In the genomic region with DNA sequence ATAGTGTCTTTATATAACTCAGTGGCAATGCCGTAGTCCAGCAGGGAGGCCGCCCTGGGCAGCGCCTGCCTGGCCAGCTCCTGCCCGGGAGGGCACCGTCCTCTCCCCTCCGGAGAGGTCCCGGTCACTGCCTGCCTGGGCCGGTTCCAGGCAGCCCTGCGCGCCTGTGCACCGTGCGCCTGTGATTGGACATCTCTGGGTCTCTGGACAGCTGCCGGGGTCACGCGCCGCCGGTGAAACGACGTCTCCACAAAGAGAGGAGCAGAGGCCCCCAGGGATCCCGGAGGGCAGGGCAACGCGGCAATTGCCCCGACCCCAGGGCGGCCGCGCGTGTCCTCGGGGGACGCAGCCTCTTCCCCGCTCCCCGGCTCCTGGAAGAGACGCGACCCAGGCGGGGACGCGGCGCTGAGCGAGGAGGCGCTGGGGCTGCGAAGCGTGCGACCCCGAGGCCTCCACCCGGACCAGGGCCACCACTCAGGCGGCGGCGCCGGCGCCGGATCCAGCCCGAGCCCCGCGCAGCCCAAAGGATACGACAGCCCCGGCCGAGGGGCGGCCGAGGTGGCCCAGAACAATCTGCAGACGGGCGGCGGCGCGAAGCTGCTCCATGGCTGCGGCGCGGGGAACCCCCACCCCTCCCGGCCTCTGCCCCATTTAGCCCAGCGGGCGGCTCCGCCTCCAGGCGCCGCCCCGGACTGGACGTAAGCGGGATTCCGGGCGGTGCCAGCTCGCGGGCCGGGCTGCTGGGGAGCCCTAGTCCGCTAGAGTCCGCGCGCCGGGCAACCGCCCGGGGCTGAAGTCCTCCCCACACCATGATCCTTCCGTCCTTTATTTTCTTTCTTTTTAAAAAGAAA, we compare ENCODE assay signal across 8 cellular contexts. TPM values are rescaled to one million over a fixed set of nuclear protein-coding genes. Genes with fewer than 3 reads are reported as not detected.
DNase-seq lines count a peak whose midpoint lies in the region; ATAC-seq and TF ChIP-seq lines count a peak whose summit lies in the region.

A gene (minus strand): TSS at position 628 of the 851 bp plus-strand sequence. CDS start 22 bp downstream, at position 606.

- peak within 1 kb of the TSS; percentile 81 for H3K4ac ChIP-seq in IMR-90 (ENCODE audit: low read depth, low read length)

- H3K56ac ChIP-seq in IMR-90 (ENCODE audit: extremely low read depth, insufficient read depth, low read length): peak within 1 kb of the TSS; percentile 29; the same call in 1 of the 2 replicates

- POLR2A ChIA-PET in IMR-90 (lab: Charles Lee; ENCODE audit: unreplicated experiment): no interaction called here

- peak within 1 kb of the TSS; percentile 27 for H2BK5ac ChIP-seq in IMR-90 (ENCODE audit: low read depth, low read length, poor library complexity, severe bottlenecking)

- no peak for TF ChIP-seq RAD21 in IMR-90 (IDR thresholded peaks at IDR 0.05; ENCODE audit: low read length)

- 0% methylated on average over 30 of the region's 88 CpGs; no CpG with 5 or more reads in 1 of the 2 experiments for WGBS in IMR-90 (ENCODE audit: extremely low coverage in 2 of 2, insufficient read length in 1 of 2), 2 experiments

- H3K18ac ChIP-seq in IMR-90 (ENCODE audit: low read depth, low read length): no peak within 1 kb of the TSS; the same call in 1 of the 2 replicates

- peak within 1 kb of the TSS; percentile 28 for H4K5ac ChIP-seq in IMR-90 (ENCODE audit: low read depth, low read length)

- peak; percentile 71 for ATAC-seq in GM21515 (IDR thresholded peaks at IDR 0.05; ENCODE audit: unreplicated experiment)
- ATAC-seq in IMR-90 (ENCODE audit: low read depth): peak; percentile 89
- peak; percentile 76 for ATAC-seq in foreskin keratinocyte

- CTCF ChIA-PET in IMR-90 (lab: Yijun Ruan, JAX): no interaction called here

- peak; percentile 51; the same call in 1 of the 2 replicates for TF ChIP-seq POLR2A in IMR-90 (IDR thresholded peaks at IDR 0.05; ENCODE audit: low read depth, low read length)

- peak within 1 kb of the TSS; percentile 79 for H3K9ac ChIP-seq in IMR-90 (ENCODE audit: low read depth, low read length)
- peak within 1 kb of the TSS; percentile 81 to 89 for H3K9ac ChIP-seq in stomach smooth muscle (ENCODE audit: low read length in 2 of 2)

- peak within 1 kb of the TSS; percentile 90 for H2AK5ac ChIP-seq in IMR-90 (ENCODE audit: low read depth, low read length)

- H3K9me3 ChIP-seq in IMR-90 (ENCODE audit: control insufficient read depth, insufficient read depth, low read length) (no peaks in the 10 kb centered on the region), SJCRH30 (replicated peaks) (no peaks in the 10 kb centered on the region), neuron (ENCODE audit: low read length) (no peaks in the 10 kb centered on the region), stomach smooth muscle (ENCODE audit: control insufficient read depth in 2 of 2, low read length in 2 of 2) (no peaks in the 10 kb centered on the region)

- H2BK20ac ChIP-seq in IMR-90 (ENCODE audit: low read depth, low read length): no peak within 1 kb of the TSS

- H3K79me1 ChIP-seq in IMR-90 (ENCODE audit: low read depth in 1 of 2, low read length in 2 of 2): peaks cover 5 to 14% of the 10 kb centered on the region in 2 experiments; a peak in 2 of 4 replicates

- H3K36me3 ChIP-seq in IMR-90 (ENCODE audit: control insufficient read depth, insufficient read depth, low read length) (peaks cover 1% of the 10 kb centered on the region; the same call in 1 of the 2 replicates), SJCRH30 (no peaks in the 10 kb centered on the region), neuron (ENCODE audit: insufficient read depth, low read length) (peaks cover 2% of the 10 kb centered on the region), stomach smooth muscle (ENCODE audit: control insufficient read depth in 2 of 2, insufficient read depth in 2 of 2, low read length in 2 of 2) (peaks cover 0 to 2% of the 10 kb centered on the region in 2 donors)

- H4K20me1 ChIP-seq in IMR-90 (ENCODE audit: insufficient read depth, low read length): no peaks in the 10 kb centered on the region

- H4K91ac ChIP-seq in IMR-90 (ENCODE audit: insufficient read depth, low read depth, low read length): 0 out of 2 replicates have a peak within 1 kb of the TSS, but pooled peaks have one; percentile 19

- peak within 1 kb of the TSS; percentile 92 for H3K4me2 ChIP-seq in IMR-90 (ENCODE audit: low read depth, low read length)

- H2AFZ ChIP-seq in IMR-90 (replicated peaks; ENCODE audit: low read length, poor library complexity) (peak within 1 kb of the TSS; percentile 93), neuron (ENCODE audit: low read depth, low read length) (peak within 1 kb of the TSS; percentile 62)

- peaks cover 4% of the 10 kb centered on the region for H3K9me1 ChIP-seq in IMR-90 (ENCODE audit: insufficient read depth, low read length)

- DNase-seq in DMS79 treated with DMSO at 0.1 percent for 48 hours (lab: John Stamatoyannopoulos, UW) (peak; percentile 28), IMR-90 (peak; percentile 74), SJCRH30 (peak; percentile 83), foreskin keratinocyte (peak; percentile 26 to 48)
- DNase-seq in activated naive CD4-positive, alpha-beta T cell (lab: John Stamatoyannopoulos, UW): peak; percentile 31 to 75 (median 52)

- no peak for TF ChIP-seq CTCF in IMR-90 (conservative IDR thresholded peaks at IDR 0.05; ENCODE audit: low read depth, low read length)
- TF ChIP-seq CTCF in foreskin keratinocyte (conservative IDR thresholded peaks at IDR 0.05): no peak

- in situ Hi-C loops in IMR-90 (cut with MboI; ENCODE audit: low sequenced_read_pairs): loop anchor here (10.0 kb wide), 1 partner anchor 95 kb away; no protein-coding TSS in a partner anchor

- dilution Hi-C loops in IMR-90 (cut with HindIII; ENCODE audit: low sequenced_read_pairs, unreplicated experiment): no loop called here

- H2BK120ac ChIP-seq in IMR-90 (ENCODE audit: low read depth, low read length): no peak within 1 kb of the TSS; the same call in 1 of the 2 replicates

- H3K14ac ChIP-seq in IMR-90 (replicated peaks; ENCODE audit: low read depth, low read length): peak within 1 kb of the TSS; percentile 86

- peak within 1 kb of the TSS; percentile 88 to 97 for H4K8ac ChIP-seq in IMR-90 (ENCODE audit: low read depth in 2 of 2, low read length in 2 of 2)

- no peaks in the 10 kb centered on the region for H3K27me3 ChIP-seq in IMR-90 (ENCODE audit: control insufficient read depth, insufficient read depth, low read length)
- no peaks in the 10 kb centered on the region for H3K27me3 ChIP-seq in SJCRH30
- no peaks in the 10 kb centered on the region for H3K27me3 ChIP-seq in foreskin keratinocyte
- H3K27me3 ChIP-seq in neuron (ENCODE audit: insufficient read depth, low read length): no peaks in the 10 kb centered on the region
- H3K27me3 ChIP-seq in stomach smooth muscle (ENCODE audit: control insufficient read depth in 1 of 2, insufficient read depth in 2 of 2, low read length in 2 of 2): no peaks in the 10 kb centered on the region

- BruUV-seq in IMR-90 (replicated peaks; lab: Mats Ljungman, UMichigan): no TSS peak

- intact Hi-C loops in IMR-90 (cut with micrococcal nuclease): no loop called here

- peaks cover 5% of the 10 kb centered on the region; the same call in 1 of the 2 replicates for H3K4me1 ChIP-seq in IMR-90 (ENCODE audit: control insufficient read depth, insufficient read depth, low read length)
- H3K4me1 ChIP-seq in SJCRH30: 0 out of 2 replicates have a peak, but pooled peaks cover 2% of the 10 kb centered on the region
- no peaks in the 10 kb centered on the region for H3K4me1 ChIP-seq in foreskin keratinocyte
- peaks cover 5% of the 10 kb centered on the region for H3K4me1 ChIP-seq in neuron (ENCODE audit: insufficient read depth, low read length)
- peaks cover 8% of the 10 kb centered on the region for H3K4me1 ChIP-seq in stomach smooth muscle (ENCODE audit: control insufficient read depth, insufficient read depth, low read length)

- peak within 1 kb of the TSS; percentile 42 for H3K4me3 ChIP-seq in IMR-90 (ENCODE audit: insufficient read depth, low read depth, low read length)
- H3K4me3 ChIP-seq in SJCRH30: peak within 1 kb of the TSS; percentile 90
- peak within 1 kb of the TSS; percentile 51 for H3K4me3 ChIP-seq in neuron (ENCODE audit: low read length)
- peak within 1 kb of the TSS; percentile 79 to 87 for H3K4me3 ChIP-seq in stomach smooth muscle (ENCODE audit: low read length in 2 of 2)

- H3K27ac ChIP-seq in IMR-90 (ENCODE audit: insufficient read depth, low read length) (peak within 1 kb of the TSS; percentile 64), SJCRH30 (peak within 1 kb of the TSS; percentile 86), foreskin keratinocyte (peak within 1 kb of the TSS; percentile 21), stomach smooth muscle (ENCODE audit: low read length) (peak within 1 kb of the TSS; percentile 91)

- H3K23ac ChIP-seq in IMR-90 (ENCODE audit: low read depth, low read length): peak within 1 kb of the TSS; percentile 28; the same call in 1 of the 2 replicates

- peak within 1 kb of the TSS; percentile 69 for H2AK9ac ChIP-seq in IMR-90 (replicated peaks; ENCODE audit: low read depth, low read length, poor library complexity)

- H2BK15ac ChIP-seq in IMR-90 (ENCODE audit: low read depth, low read length): no peak within 1 kb of the TSS; the same call in 2 of the 3 replicates

TF ChIP-seq in IMR-90, 13 proteins besides CTCF, POLR2A, EP300 and RAD21 (continues in another document):
- TF ChIP-seq, protein P1, sequence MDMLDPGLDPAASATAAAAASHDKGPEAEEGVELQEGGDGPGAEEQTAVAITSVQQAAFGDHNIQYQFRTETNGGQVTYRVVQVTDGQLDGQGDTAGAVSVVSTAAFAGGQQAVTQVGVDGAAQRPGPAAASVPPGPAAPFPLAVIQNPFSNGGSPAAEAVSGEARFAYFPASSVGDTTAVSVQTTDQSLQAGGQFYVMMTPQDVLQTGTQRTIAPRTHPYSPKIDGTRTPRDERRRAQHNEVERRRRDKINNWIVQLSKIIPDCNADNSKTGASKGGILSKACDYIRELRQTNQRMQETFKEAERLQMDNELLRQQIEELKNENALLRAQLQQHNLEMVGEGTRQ (IDR thresholded peaks at IDR 0.05; ENCODE audit: low read depth, low read length): peak; percentile 70
- TF ChIP-seq BHLHE40 (IDR thresholded peaks at IDR 0.05; ENCODE audit: low read depth, low read length) (peak; percentile 64; the same call in 1 of the 2 replicates), FOS (IDR thresholded peaks at IDR 0.05; ENCODE audit: low read depth, low read length) (no peak)

RNA-seq across cellular contexts. Expression of the gene that starts here (rescaled TPM):
- 9.7 and 10.9 TPM in 2 replicates for total RNA-seq in IMR-90 (2012; rRNA removed)
- 10.7 and 13.4 TPM in 2 replicates for polyA plus RNA-seq in IMR-90 (2012; rRNA removed)
- 5.8 and 6.6 TPM in 2 replicates for polyA plus RNA-seq in IMR-90 (2012; cell fraction: cytosol; rRNA removed)
- polyA plus RNA-seq in IMR-90 (2012; cell fraction: nucleus; rRNA removed; ENCODE audit: low replicate concordance): 3.6 and 9.1 TPM in 2 replicates
- 12.8 and 14.1 TPM in 2 replicates for total RNA-seq in SJCRH30 (2014; rRNA removed; shearing (Covaris generic))
- total RNA-seq in foreskin keratinocyte: 7.7 and 8.7 TPM in 2 replicates
- polyA plus RNA-seq in foreskin keratinocyte: 8.7 and 10.6 TPM in 2 replicates

Comparison
In these comparisons a context has a peak if more than half of its experiments do, and no peak if none do; other contexts are left out.
1. Peak in every context shown above with its lines: DNase-seq, ATAC-seq, H3K4me3 ChIP-seq and H3K27ac ChIP-seq.
2. DNase-seq: peak in every context shown above with its lines; median percentile 83 in SJCRH30; 74 in IMR-90; 52 in activated naive CD4-positive, alpha-beta T cell; 37 in foreskin keratinocyte; 28 in DMS79 treated with DMSO at 0.1 percent for 48 hours.
3. H3K27ac ChIP-seq: peak in every context shown above with its lines; median percentile 91 in stomach smooth muscle; 86 in SJCRH30; 64 in IMR-90; 21 in foreskin keratinocyte.